In genomic region chr7:37198906-37199485, GRCh38 we compare ENCODE assay signal across 8 cellular contexts.
DNase-seq lines count a peak whose midpoint lies in the region; ATAC-seq and TF ChIP-seq lines count a peak whose summit lies in the region.

No MANE protein-coding gene starts in this region.

- no peak for ATAC-seq in HG03457 (IDR thresholded peaks at IDR 0.05; ENCODE audit: unreplicated experiment)

- TF ChIP-seq CTCF in AG09309 (IDR thresholded peaks at IDR 0.05; ENCODE audit: control insufficient read depth, insufficient read depth, low read depth, low read length, missing control alignments) = peak; percentile 92

- H3K9me3 Mint-ChIP-seq in T-helper 2 cell treated with Interferon-gamma antibody and Interleukin-4, amounts not matched to agents 5 μg/mL and 100 μg/mL, for 36 hours = no peaks in the 10 kb centered on the region

- H3K27me3 Mint-ChIP-seq in T-helper 2 cell treated with Interferon-gamma antibody and Interleukin-4, amounts not matched to agents 5 μg/mL and 100 μg/mL, for 36 hours (ENCODE audit: low read depth) = no peaks in the 10 kb centered on the region

- peaks cover 33% of the 10 kb centered on the region for H3K36me3 Mint-ChIP-seq in T-helper 2 cell treated with Interferon-gamma antibody and Interleukin-4, amounts not matched to agents 5 μg/mL and 100 μg/mL, for 36 hours (ENCODE audit: low read depth)

- H3K27ac Mint-ChIP-seq in T-helper 2 cell treated with Interferon-gamma antibody and Interleukin-4, amounts not matched to agents 5 μg/mL and 100 μg/mL, for 36 hours = no peak overlapping the region

- no peak overlapping the region for H3K4me3 ChIP-seq in AG09309 (ENCODE audit: control insufficient read depth, low read depth, low read length)
- no peak overlapping the region for H3K4me3 ChIP-seq in skeletal muscle cell (ENCODE audit: low read depth, low read length)

- no peak overlapping the region for H3K4me3 Mint-ChIP-seq in T-helper 2 cell treated with Interferon-gamma antibody and Interleukin-4, amounts not matched to agents 5 μg/mL and 100 μg/mL, for 36 hours

- peak; percentile 23 for DNase-seq in AG09309 (ENCODE audit: low read depth)
- peak; percentile 19 for DNase-seq in GM19238 (ENCODE audit: insufficient read length, low spot score)
- peak; percentile 82 for DNase-seq in NCI-H1105 treated with DMSO at 0.1 percent for 48 hours (lab: John Stamatoyannopoulos, UW)
- peak; percentile 57 for DNase-seq in T-helper 2 cell treated with Interferon-gamma antibody and Interleukin-4, amounts not matched to agents 5 μg/mL and 100 μg/mL, for 36 hours (ENCODE audit: low spot score)
- peak in 55 of 58 donors; percentile 23 to 93 (median 67) for DNase-seq in anterior cingulate cortex (lab: John Stamatoyannopoulos, UW)
- peak; percentile 57 for DNase-seq in hepatic stellate cell (ENCODE audit: low spot score)
- peak; percentile 15 for DNase-seq in skeletal muscle cell (ENCODE audit: low read depth)

- peaks cover 3% of the 10 kb centered on the region for H3K4me1 Mint-ChIP-seq in T-helper 2 cell treated with Interferon-gamma antibody and Interleukin-4, amounts not matched to agents 5 μg/mL and 100 μg/mL, for 36 hours (ENCODE audit: low read depth)

Comparison
In these comparisons a context has a peak if more than half of its experiments do, and no peak if none do; other contexts are left out.
1. DNase-seq: peak in every context shown above with its lines; median percentile 82 in NCI-H1105 treated with DMSO at 0.1 percent for 48 hours; 67 in anterior cingulate cortex; 57 in T-helper 2 cell treated with Interferon-gamma antibody and Interleukin-4, amounts not matched to agents 5 μg/mL and 100 μg/mL, for 36 hours; 57 in hepatic stellate cell; 23 in AG09309; 19 in GM19238; 15 in skeletal muscle cell.